In genomic region chr1:4628992-4629391, GRCh38 we compare ENCODE assay signal across 24 cellular contexts.
"Had no signal": no experiment of that assay in that cellular context is flagged by ENCODE, and none has a peak within 500 bp of the region (broad histone marks: within the 10 kb centered on the region; RNA-seq: fewer than 3 reads in every experiment).

No MANE protein-coding gene starts in this region.

- H3K27me3 ChIP-seq: colonic mucosa, gastrocnemius medialis had no signal

- H3K4me3 Mint-ChIP-seq: dendritic cell treated with granulocyte-macrophage colony-stimulating factor and Interleukin-4, amounts not matched to agents 40 ng/mL and 50 ng/mL, for 4 days; effector memory CD8-positive, alpha-beta T cell; endodermal cell; mesothelial cell of epicardium; naive B cell had no signal

- H3K27ac Mint-ChIP-seq: dendritic cell treated with granulocyte-macrophage colony-stimulating factor and Interleukin-4, amounts not matched to agents 40 ng/mL and 50 ng/mL, for 4 days; effector memory CD8-positive, alpha-beta T cell; endodermal cell; mesothelial cell of epicardium; naive B cell had no signal

- H3K9me3 Mint-ChIP-seq: dendritic cell treated with granulocyte-macrophage colony-stimulating factor and Interleukin-4, amounts not matched to agents 40 ng/mL and 50 ng/mL, for 4 days; effector memory CD8-positive, alpha-beta T cell; endodermal cell; mesothelial cell of epicardium had no signal

- H3K36me3 ChIP-seq: colonic mucosa, esophagus squamous epithelium, gastrocnemius medialis, heart right ventricle, left lung, lower lobe of right lung had no signal

- H3K36me3 Mint-ChIP-seq: mesothelial cell of epicardium, naive B cell had no signal

- H3K27me3 Mint-ChIP-seq: dendritic cell treated with granulocyte-macrophage colony-stimulating factor and Interleukin-4, amounts not matched to agents 40 ng/mL and 50 ng/mL, for 4 days had no signal

- H3K9me3 ChIP-seq: colonic mucosa, esophagus squamous epithelium, gastrocnemius medialis, heart right ventricle, left lung, lower lobe of right lung, mucosa of descending colon had no signal

- H3K4me3 ChIP-seq: colonic mucosa, esophagus squamous epithelium, gastrocnemius medialis, heart right ventricle, left lung, lower lobe of right lung, mucosa of descending colon had no signal

- H3K4me1 ChIP-seq: colonic mucosa, esophagus squamous epithelium, gastrocnemius medialis, heart right ventricle, left lung, lower lobe of right lung had no signal

- H3K4me1 Mint-ChIP-seq: endodermal cell, mesothelial cell of epicardium, naive B cell had no signal

- DNase-seq: colonic mucosa; cortex of kidney; effector CD8-positive, alpha-beta T cell; effector memory CD8-positive, alpha-beta T cell; endodermal cell; erythroblast; esophagus squamous epithelium; foreskin fibroblast; foreskin melanocyte; gastrocnemius medialis; glutamatergic neuron; head of caudate nucleus; heart right ventricle; hippocampal formation; left cardiac atrium; left lung; left ventricle myocardium superior; lower lobe of right lung; mesenchymal stem cell; mucosa of descending colon; naive B cell had no signal

- H3K27ac ChIP-seq: colonic mucosa, epithelial cell of prostate, esophagus squamous epithelium, gastrocnemius medialis, heart right ventricle, left lung, lower lobe of right lung had no signal
